Comparison of ENCODE assay signal across 8 cellular contexts in genomic region chr6:22025468-22026159, GRCh38.
DNase-seq lines count a peak whose midpoint lies in the region; ATAC-seq and TF ChIP-seq lines count a peak whose summit lies in the region.

No MANE protein-coding gene starts in this region.

- H3K4me3 ChIP-seq in AG09309 (ENCODE audit: control insufficient read depth, low read depth, low read length), result peak overlapping the region; percentile 6; the same call in 1 of the 2 replicates
- no peak overlapping the region for H3K4me3 ChIP-seq in RWPE2 (ENCODE audit: severe bottlenecking)

- H3K4me3 Mint-ChIP-seq in neural crest cell, result peak overlapping the region; percentile 56

- no peaks in the 10 kb centered on the region for H3K4me1 ChIP-seq in RWPE2 (ENCODE audit: insufficient read depth, poor library complexity, severe bottlenecking)

- H3K36me3 ChIP-seq in RWPE2 (ENCODE audit: low read depth), result no peaks in the 10 kb centered on the region

- POLR2A ChIA-PET in HEK293T (lab: Yijun Ruan, JAX), result interaction anchor here (1.5 kb wide), 1 partner anchor 22 kb away, joined by 3 read pairs; no protein-coding TSS in a partner anchor

- no peaks in the 10 kb centered on the region for H3K9me3 ChIP-seq in RWPE2 (ENCODE audit: severe bottlenecking)

- peak overlapping the region; percentile 88 for H3K27ac Mint-ChIP-seq in neural crest cell (ENCODE audit: unreplicated experiment)

- peak; percentile 56 for ATAC-seq in GM18861 (IDR thresholded peaks at IDR 0.05; ENCODE audit: unreplicated experiment)
- ATAC-seq in HG03060 (IDR thresholded peaks at IDR 0.05; ENCODE audit: low read depth, unreplicated experiment), result peak; percentile 38
- ATAC-seq in RWPE2 (ENCODE audit: low read depth), result peak; percentile 62; the same call in 2 of the 3 replicates
- ATAC-seq in esophagus mucosa, result peak; percentile 67

- H3K27ac ChIP-seq in RWPE2 (ENCODE audit: poor library complexity, severe bottlenecking), result no peak overlapping the region

- DNase-seq in AG09309 (ENCODE audit: low read depth), result peak; percentile 61
- DNase-seq in RWPE2 (ENCODE audit: low spot score), result no peak
- DNase-seq in neural crest cell (ENCODE audit: low read depth, low spot score), result peak; percentile 11
- DNase-seq in HEK293T (ENCODE audit: extremely low spot score), result no peak
- DNase-seq in 8988T, result no peak

- H3K36me3 Mint-ChIP-seq in neural crest cell (ENCODE audit: low read depth), result peaks cover 8% of the 10 kb centered on the region

- H3K27me3 Mint-ChIP-seq in neural crest cell (ENCODE audit: low read depth), result no peaks in the 10 kb centered on the region

- peaks cover 4% of the 10 kb centered on the region for H3K9me3 Mint-ChIP-seq in neural crest cell

- H3K27me3 ChIP-seq in RWPE2 (ENCODE audit: insufficient read depth, poor library complexity, severe bottlenecking), result no peaks in the 10 kb centered on the region

- peaks cover 49% of the 10 kb centered on the region for H3K4me1 Mint-ChIP-seq in neural crest cell

- no peak for TF ChIP-seq CTCF in AG09309 (IDR thresholded peaks at IDR 0.05; ENCODE audit: control insufficient read depth, insufficient read depth, low read depth, low read length, missing control alignments)
- no peak for TF ChIP-seq CTCF in RWPE2 (IDR thresholded peaks at IDR 0.05; ENCODE audit: poor library complexity, severe bottlenecking)
- TF ChIP-seq CTCF in neural crest cell (conservative IDR thresholded peaks at IDR 0.05), result no peak

- CTCF ChIA-PET in HEK293T (lab: Yijun Ruan, JAX), result interaction anchor here (0.7 kb wide), 1 partner anchor 10 kb away, joined by 3 read pairs; no protein-coding TSS in a partner anchor

TF ChIP-seq in HEK293T, 16 proteins besides CTCF, POLR2A, EP300 and RAD21:
- no peak for TF ChIP-seq TARDBP (IDR thresholded peaks at IDR 0.05)
- no peak for TF ChIP-seq FOXA1 (IDR thresholded peaks at IDR 0.05)
- TF ChIP-seq BHLHE40 (IDR thresholded peaks at IDR 0.05; ENCODE audit: borderline replicate concordance), result no peak
- TF ChIP-seq LEF1 (IDR thresholded peaks at IDR 0.05; ENCODE audit: borderline replicate concordance), result no peak
- TF ChIP-seq FOXK2 (IDR thresholded peaks at IDR 0.05), result no peak
- no peak for TF ChIP-seq HDGF (IDR thresholded peaks at IDR 0.05; ENCODE audit: borderline replicate concordance)
- TF ChIP-seq PKNOX1 (IDR thresholded peaks at IDR 0.05), result no peak
- no peak for TF ChIP-seq SUZ12 (IDR thresholded peaks at IDR 0.05)
- no peak for TF ChIP-seq FOXM1 (IDR thresholded peaks at IDR 0.05; ENCODE audit: borderline replicate concordance)
- TF ChIP-seq ELF4 (IDR thresholded peaks at IDR 0.05), result no peak
- TF ChIP-seq SP1 (IDR thresholded peaks at IDR 0.05), result no peak
- no peak for TF ChIP-seq CTBP1 (IDR thresholded peaks at IDR 0.05; ENCODE audit: borderline replicate concordance)
- TF ChIP-seq ARNT (IDR thresholded peaks at IDR 0.05), result no peak
- no peak for TF ChIP-seq NFRKB (IDR thresholded peaks at IDR 0.05)

Comparison
In these comparisons a context has a peak if more than half of its experiments do, and no peak if none do; other contexts are left out.
1. DNase-seq: peak in AG09309 (single experiment) and neural crest cell (single experiment); none in RWPE2 (single experiment), HEK293T (single experiment) and 8988T (single experiment).
2. Peak in every context shown above with its lines, with median percentiles within 50 percentile points of each other: ATAC-seq.